13 cellular contexts compared by ENCODE assay signal in the genomic region with DNA sequence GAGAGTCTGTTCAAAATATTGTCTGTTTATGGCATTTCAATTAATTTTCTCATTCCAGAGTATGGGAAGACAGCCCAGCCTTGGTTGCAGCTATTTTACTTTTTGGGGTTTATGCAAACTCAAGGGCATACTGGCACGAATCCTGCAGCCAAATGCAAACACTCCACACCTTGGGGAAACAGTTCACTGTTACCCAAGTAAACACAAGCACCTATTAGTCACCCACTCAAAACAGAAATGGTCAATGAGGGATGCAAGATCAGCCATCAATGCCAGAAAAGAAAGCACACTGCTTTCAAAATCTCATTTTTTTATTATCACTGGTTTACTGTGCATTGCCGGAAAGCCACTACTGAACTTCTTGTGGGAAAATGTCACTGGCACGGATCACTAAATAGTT.
DNase-seq lines count a peak whose midpoint lies in the region; ATAC-seq and TF ChIP-seq lines count a peak whose summit lies in the region.
"Had no signal": no experiment of that assay in that cellular context is flagged by ENCODE, and none has a peak within 500 bp of the region (broad histone marks: within the 10 kb centered on the region; RNA-seq: fewer than 3 reads in every experiment).

No MANE protein-coding gene starts in this region.

- peaks cover 3% of the 10 kb centered on the region for H3K36me3 ChIP-seq in right atrium auricular region
- H3K36me3 ChIP-seq in PC-9 (ENCODE audit: low read depth), result peaks cover 56% of the 10 kb centered on the region
- peaks cover 0 to 70% of the 10 kb centered on the region in 2 donors for H3K36me3 ChIP-seq in left lung
- H3K36me3 ChIP-seq: WERI-Rb-1 had no signal

- H3K27me3 Mint-ChIP-seq in nephron progenitor cell (ENCODE audit: low read depth, poor library complexity), result peaks cover 11% of the 10 kb centered on the region

- H3K9me2 ChIP-seq in PC-9 (ENCODE audit: insufficient read depth), result no peaks in the 10 kb centered on the region

- POLR2A ChIA-PET in PC-9 (lab: Charles Lee; ENCODE audit: unreplicated experiment), result interaction anchor here (0.5 to 0.7 kb wide), 2 partner anchors 11 to 32 kb away, joined by 3 to 7 read pairs; no protein-coding TSS in a partner anchor

- H3K4me1 Mint-ChIP-seq in nephron progenitor cell, result peaks cover 28% of the 10 kb centered on the region

- BruUV-seq in PC-9 (replicated peaks; lab: Mats Ljungman, UMichigan), result no TSS peak

- H3K4me1 ChIP-seq in right atrium auricular region (no peaks in the 10 kb centered on the region), PC-9 (replicated peaks; ENCODE audit: insufficient read depth) (peaks cover 79% of the 10 kb centered on the region), left lung (peaks cover 28 to 84% of the 10 kb centered on the region in 2 donors)

- TF ChIP-seq CTCF in right atrium auricular region (IDR thresholded peaks at IDR 0.05) (no peak), PC-9 (conservative IDR thresholded peaks at IDR 0.05) (no peak), left lung (IDR thresholded peaks at IDR 0.05) (no peak), nephron progenitor cell (IDR thresholded peaks at IDR 0.05) (no peak)

- H3F3A ChIP-seq in PC-9 (ENCODE audit: insufficient read depth, low read depth), result peaks cover 74% of the 10 kb centered on the region

- H3K4me2 ChIP-seq in PC-9, result peak overlapping the region; percentile 86

- H3K36me3 Mint-ChIP-seq in nephron progenitor cell (ENCODE audit: low read depth), result no peaks in the 10 kb centered on the region

- ATAC-seq in Right ventricle myocardium inferior, result no peak
- ATAC-seq in left lung, result peak; percentile 65

- peaks cover 15% of the 10 kb centered on the region; the same call in 1 of the 2 replicates for H4K20me1 ChIP-seq in PC-9 (ENCODE audit: insufficient read depth)

- no peaks in the 10 kb centered on the region for H3K9me3 ChIP-seq in right atrium auricular region
- no peaks in the 10 kb centered on the region for H3K9me3 ChIP-seq in PC-9 (ENCODE audit: insufficient read depth, low read depth)
- no peaks in the 10 kb centered on the region for H3K9me3 ChIP-seq in left lung
- H3K9me3 ChIP-seq: vagina had no signal

- H3K79me2 ChIP-seq in PC-9 (ENCODE audit: low read depth), result peaks cover 96% of the 10 kb centered on the region

- H3K4me3 ChIP-seq in right atrium auricular region (no peak overlapping the region), PC-9 (peak overlapping the region; percentile 43; the same call in 1 of the 2 replicates), left lung (no peak overlapping the region)
- H3K4me3 ChIP-seq: vagina had no signal

- no peak overlapping the region for H3K4me3 Mint-ChIP-seq in nephron progenitor cell

- H2AFZ ChIP-seq in PC-9, result no peak overlapping the region

- no peaks in the 10 kb centered on the region for H3K27me3 ChIP-seq in right atrium auricular region
- H3K27me3 ChIP-seq in PC-9 (ENCODE audit: insufficient read depth, low read depth), result no peaks in the 10 kb centered on the region
- no peaks in the 10 kb centered on the region for H3K27me3 ChIP-seq in left lung
- H3K27me3 ChIP-seq: vagina had no signal

- H3K9me3 Mint-ChIP-seq in nephron progenitor cell, result no peaks in the 10 kb centered on the region

- H3K27ac ChIP-seq in right atrium auricular region (no peak overlapping the region), PC-9 (peak overlapping the region; percentile 85), left lung (peak overlapping the region; percentile 62 to 98)
- H3K27ac ChIP-seq: WERI-Rb-1 had no signal

- no peak overlapping the region for H3K27ac Mint-ChIP-seq in nephron progenitor cell

- intact Hi-C loops in Right ventricle myocardium inferior (cut with DNase I), result no loop called here
- intact Hi-C loops in PC-9 (cut with micrococcal nuclease; ENCODE audit: unreplicated experiment), result no loop called here
- intact Hi-C loops in left lung (cut with DNase I), result no loop called here

- DNase-seq in right atrium auricular region (ENCODE audit: low spot score), result peak; percentile 36
- DNase-seq in Right ventricle myocardium inferior (ENCODE audit: missing footprints), result no peak
- peak; percentile 29 to 90 for DNase-seq in PC-9
- peak in 1 of 2 donors; percentile 63 for DNase-seq in left lung
- no peak for DNase-seq in SW480 (ENCODE audit: low spot score)
- DNase-seq in nephron progenitor cell, result no peak
- no peak for DNase-seq in activated effector memory CD4-positive, alpha-beta T cell treated with anti-CD3 and anti-CD28 coated beads, Interleukin-2, amount 50 U/mL, for 16 hours
- DNase-seq in G401 (ENCODE audit: low spot score), result no peak
- DNase-seq: activated gamma-delta T cell, NCI-H1436, RPMI8226, WERI-Rb-1 had no signal

- CTCF ChIA-PET in PC-9 (lab: Charles Lee), result no interaction called here

- in situ Hi-C loops in G401 (cut with HindIII; ENCODE audit: low sequenced_read_pairs), result no loop called here

Comparison
In these comparisons a context has a peak if more than half of its experiments do, and no peak if none do; other contexts are left out.
1. DNase-seq: peak in right atrium auricular region (single experiment) and PC-9 (2 of 2); none in Right ventricle myocardium inferior (single experiment), SW480 (single experiment), nephron progenitor cell (single experiment), activated effector memory CD4-positive, alpha-beta T cell treated with anti-CD3 and anti-CD28 coated beads, Interleukin-2, amount 50 U/mL, for 16 hours (single experiment) and G401 (single experiment).
2. H3K27ac ChIP-seq: peak in PC-9 (single experiment) and left lung (2 of 2); none in right atrium auricular region (0 of 2).